ENCODE assay signal across 8 cellular contexts in the genomic region with DNA sequence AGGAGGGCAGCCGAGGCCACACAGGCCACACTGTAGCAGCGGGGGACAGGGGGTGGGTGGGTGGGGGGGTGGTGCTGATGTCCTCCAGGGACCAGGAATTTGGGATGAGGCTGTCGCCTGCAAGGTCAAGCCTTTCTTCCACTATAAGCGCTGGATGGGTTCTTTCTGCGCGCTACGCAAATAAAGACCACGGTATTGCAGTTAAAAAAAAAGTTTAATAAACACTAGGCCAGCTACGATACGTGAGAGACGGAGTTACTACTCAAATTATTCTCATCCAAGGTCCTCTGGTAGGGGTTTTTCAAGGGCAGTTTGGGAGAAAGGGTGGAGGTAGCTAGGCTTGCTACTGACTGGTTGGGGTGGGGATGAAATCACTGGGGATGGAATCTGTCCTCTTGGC. TPM values are rescaled to one million over a fixed set of nuclear protein-coding genes. Genes with fewer than 3 reads are reported as not detected.
DNase-seq lines count a peak whose midpoint lies in the region; ATAC-seq lines count a peak whose summit lies in the region.

No MANE protein-coding gene starts in this region.

- no peak overlapping the region for H2BK12ac ChIP-seq in neuronal stem cell (ENCODE audit: low read length)

- H3K4me1 ChIP-seq in CD8-positive, alpha-beta memory T cell (ENCODE audit: insufficient read depth, low read length), result peaks cover 16% of the 10 kb centered on the region
- H3K4me1 ChIP-seq in ectodermal cell (ENCODE audit: control insufficient read depth, insufficient read depth, low read length) (peaks cover 6% of the 10 kb centered on the region), neuronal stem cell (ENCODE audit: control insufficient read depth in 2 of 2, insufficient read depth in 1 of 2, low read depth in 1 of 2, low read length in 2 of 2) (no peaks in the 10 kb centered on the region)

- H3K27ac ChIP-seq in CD8-positive, alpha-beta memory T cell (ENCODE audit: low read depth, low read length), result no peak overlapping the region
- no peak overlapping the region for H3K27ac ChIP-seq in ectodermal cell (ENCODE audit: insufficient read depth, low read depth, low read length, poor library complexity, severe bottlenecking)
- peak overlapping the region; percentile 57 for H3K27ac ChIP-seq in neuronal stem cell (replicated peaks; ENCODE audit: low read length)

- H3K27ac Mint-ChIP-seq in CD8-positive, alpha-beta memory T cell, result peak overlapping the region in 7 of 8 donors; percentile 84 to 99 (median 95)
- H3K27ac Mint-ChIP-seq in IgD-negative memory B cell, result peak overlapping the region; percentile 75 to 96 (median 96)

- H3K4me2 ChIP-seq in neuronal stem cell (ENCODE audit: insufficient read depth, low read length, poor library complexity, severe bottlenecking), result peak overlapping the region; percentile 61

- peaks cover 0 to 2% of the 10 kb centered on the region in 2 donors for H3K27me3 Mint-ChIP-seq in CD8-positive, alpha-beta memory T cell
- H3K27me3 Mint-ChIP-seq in IgD-negative memory B cell, result no peaks in the 10 kb centered on the region

- H3K23ac ChIP-seq in neuronal stem cell (ENCODE audit: low read depth, low read length, poor library complexity), result peak overlapping the region; percentile 37

- POLR2A ChIA-PET in CD8-positive, alpha-beta memory T cell (lab: Charles Lee), result interaction anchor here (2.0 kb wide), 1 partner anchor 38 kb away, joined by 21 read pairs; the partner anchor contains the start of gene ZNF563

- H3K18ac ChIP-seq in neuronal stem cell (ENCODE audit: low read length), result peak overlapping the region; percentile 92

- no peak for ATAC-seq in GM21447 (IDR thresholded peaks at IDR 0.05; ENCODE audit: unreplicated experiment)

- H2BK5ac ChIP-seq in neuronal stem cell (ENCODE audit: low read length), result no peak overlapping the region

- H3K9me3 ChIP-seq in CD8-positive, alpha-beta memory T cell (ENCODE audit: low read length), result no peaks in the 10 kb centered on the region
- H3K9me3 ChIP-seq in ectodermal cell (ENCODE audit: control insufficient read depth, low read length) (no peaks in the 10 kb centered on the region), neuronal stem cell (replicated peaks in 1 of 2; ENCODE audit: control insufficient read depth in 2 of 2, insufficient read depth in 1 of 2, low read depth in 1 of 2, low read length in 2 of 2) (peaks cover 0 to 31% of the 10 kb centered on the region in 2 donors)

- no peak for DNase-seq in CD8-positive, alpha-beta memory T cell
- DNase-seq in neuronal stem cell (ENCODE audit: low spot score) (no peak), NCI-H1417 treated with DMSO at 0.1 percent for 48 hours (lab: John Stamatoyannopoulos, UW) (no peak), NCI-H2171 (lab: John Stamatoyannopoulos, UW) (no peak)
- DNase-seq in stimulated activated CD4-positive, alpha-beta T cell treated with anti-CD3 and anti-CD28 coated beads, Interleukin-4, amount 100 ng/mL, for 1 hour, result no peak

- no peak overlapping the region for H2BK120ac ChIP-seq in neuronal stem cell (ENCODE audit: low read depth, low read length)

- no peak overlapping the region for H4K8ac ChIP-seq in neuronal stem cell (ENCODE audit: low read depth, low read length)

- H2BK15ac ChIP-seq in neuronal stem cell (ENCODE audit: low read length), result no peak overlapping the region

- 71 to 77% methylated on average over 10 to 11 of the region's 11 CpGs for WGBS in ectodermal cell, 2 experiments
- WGBS in neuronal stem cell (ENCODE audit: extremely low coverage in 2 of 2, insufficient read length in 2 of 2, insufficient replicate concordance in 1 of 2), 2 donors, result no CpG with 5 or more reads among the region's 11 CpGs

- H3K79me1 ChIP-seq in neuronal stem cell (ENCODE audit: low read depth, low read length), result no peaks in the 10 kb centered on the region

- peaks cover 34 to 40% (median 40%) of the 10 kb centered on the region in 3 donors for H3K4me1 Mint-ChIP-seq in CD8-positive, alpha-beta memory T cell
- peaks cover 21 to 26% (median 26%) of the 10 kb centered on the region in 3 donors for H3K4me1 Mint-ChIP-seq in IgD-negative memory B cell

- no peak overlapping the region for H2AK5ac ChIP-seq in neuronal stem cell (ENCODE audit: low read depth, low read length)

- peak overlapping the region; percentile 87 for H3K14ac ChIP-seq in neuronal stem cell (ENCODE audit: low read length)

- H3K4ac ChIP-seq in neuronal stem cell (ENCODE audit: low read length), result no peak overlapping the region

- peak overlapping the region; percentile 84 for H3K4me3 ChIP-seq in CD8-positive, alpha-beta memory T cell (ENCODE audit: low read length)
- H3K4me3 ChIP-seq in ectodermal cell (ENCODE audit: insufficient read depth, low read depth, low read length) (peak overlapping the region; percentile 65), neuronal stem cell (ENCODE audit: low read length in 2 of 2) (peak overlapping the region; percentile 81 to 98)

- peaks cover 0 to 29% (median 8%) of the 10 kb centered on the region in 3 donors for H3K36me3 Mint-ChIP-seq in CD8-positive, alpha-beta memory T cell
- H3K36me3 Mint-ChIP-seq in IgD-negative memory B cell, result peaks cover 6% of the 10 kb centered on the region

- H2AFZ ChIP-seq in neuronal stem cell (ENCODE audit: low read length), result peak overlapping the region; percentile 93

- peaks cover 0 to 1% (median 0%) of the 10 kb centered on the region in 5 donors for H3K9me3 Mint-ChIP-seq in CD8-positive, alpha-beta memory T cell
- no peaks in the 10 kb centered on the region for H3K9me3 Mint-ChIP-seq in IgD-negative memory B cell

- peak overlapping the region; percentile 95 to 100 (median 98) for H3K4me3 Mint-ChIP-seq in CD8-positive, alpha-beta memory T cell
- H3K4me3 Mint-ChIP-seq in IgD-negative memory B cell, result peak overlapping the region; percentile 92 to 100 (median 100)

- no peaks in the 10 kb centered on the region for H3K27me3 ChIP-seq in CD8-positive, alpha-beta memory T cell (ENCODE audit: insufficient read depth, low read length, poor library complexity, severe bottlenecking)
- H3K27me3 ChIP-seq in ectodermal cell (ENCODE audit: control insufficient read depth, insufficient read depth, low read length, poor library complexity, severe bottlenecking) (no peaks in the 10 kb centered on the region), neuronal stem cell (ENCODE audit: control insufficient read depth in 3 of 3, insufficient read depth in 3 of 3, low read depth in 1 of 3, low read length in 3 of 3) (no peaks in the 10 kb centered on the region)

- H3K9ac ChIP-seq in neuronal stem cell (ENCODE audit: low read depth, low read length, poor library complexity), result peak overlapping the region; percentile 75

- H4K91ac ChIP-seq in neuronal stem cell (ENCODE audit: low read depth, low read length, poor library complexity), result no peak overlapping the region

- H3K36me3 ChIP-seq in CD8-positive, alpha-beta memory T cell (ENCODE audit: insufficient read depth, low read length), result no peaks in the 10 kb centered on the region
- no peaks in the 10 kb centered on the region for H3K36me3 ChIP-seq in ectodermal cell (ENCODE audit: control insufficient read depth, insufficient read depth, low read length)
- H3K36me3 ChIP-seq in neuronal stem cell (replicated peaks in 1 of 2; ENCODE audit: control insufficient read depth in 2 of 2, insufficient read depth in 2 of 2, low read length in 2 of 2), result peaks cover 0 to 28% of the 10 kb centered on the region in 2 donors

- CTCF ChIA-PET in CD8-positive, alpha-beta memory T cell (lab: Charles Lee), result interaction anchor here (2.6 kb wide), 1 partner anchor 38 kb away, joined by 8 read pairs; the partner anchor contains the start of gene ZNF563

RNA-seq across cellular contexts. Expression of gene ZNF44, which starts 0.5 kb away (rescaled TPM):
- total RNA-seq in CD8-positive, alpha-beta memory T cell, result 10 to 100 TPM; 12.3 to 12.6 TPM
- 27.8 TPM for polyA plus RNA-seq in CD8-positive, alpha-beta memory T cell
- 18.9 TPM for polyA plus RNA-seq in IgD-negative memory B cell
- polyA plus RNA-seq in ectodermal cell (2013, experiment 1 of 4), result 7.3 TPM
- polyA plus RNA-seq in ectodermal cell (2013, experiment 2 of 4), result 7.8 TPM
- 6.7 TPM for polyA plus RNA-seq in ectodermal cell (2013, experiment 3 of 4)
- polyA plus RNA-seq in ectodermal cell (2013, experiment 4 of 4), result 7.9 TPM
- polyA plus RNA-seq in neuronal stem cell (2013, experiment 1 of 2), result 2.9 TPM
- 3.1 TPM for polyA plus RNA-seq in neuronal stem cell (2013, experiment 2 of 2)

RNA-seq across cellular contexts. Expression of gene ZNF563, which starts 38.2 kb away (rescaled TPM):
- 1 to 10 TPM; 2.8 to 3.5 TPM for total RNA-seq in CD8-positive, alpha-beta memory T cell
- polyA plus RNA-seq in CD8-positive, alpha-beta memory T cell, result 3.5 TPM
- 3.7 TPM for polyA plus RNA-seq in IgD-negative memory B cell
- polyA plus RNA-seq in ectodermal cell (2013, experiment 1 of 4), result 2.8 TPM
- 1.8 TPM for polyA plus RNA-seq in ectodermal cell (2013, experiment 2 of 4)
- 1.4 TPM for polyA plus RNA-seq in ectodermal cell (2013, experiment 3 of 4)
- 1.1 TPM for polyA plus RNA-seq in ectodermal cell (2013, experiment 4 of 4)
- polyA plus RNA-seq in neuronal stem cell (2013, experiment 1 of 2), result 0.53 TPM
- polyA plus RNA-seq in neuronal stem cell (2013, experiment 2 of 2), result 0.61 TPM
